ENCODE assay signal across 2 cellular contexts in the genomic region with DNA sequence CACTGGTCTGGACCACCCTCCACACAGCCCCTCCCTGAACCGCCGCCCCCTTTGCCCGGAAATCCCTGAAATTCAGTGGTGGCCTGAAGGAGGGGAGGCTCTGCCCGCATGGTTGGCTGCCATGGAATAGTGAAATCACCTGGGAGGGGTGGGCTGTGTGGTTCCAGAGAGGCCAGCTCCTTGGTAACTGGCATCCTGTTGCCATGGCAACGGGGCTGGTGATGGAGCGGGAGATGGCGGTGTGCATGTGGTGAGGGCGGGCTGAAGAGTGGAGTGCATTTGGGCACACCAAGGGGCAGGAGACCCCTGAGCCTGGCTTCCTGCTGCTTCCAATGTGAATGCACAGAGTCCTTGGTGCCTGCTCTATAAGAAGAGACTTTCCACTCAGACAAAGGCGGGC.
TF ChIP-seq lines count a peak whose summit lies in the region.

No MANE protein-coding gene starts in this region.

TF ChIP-seq in HepG2, 621 proteins besides CTCF, POLR2A, EP300 and RAD21:
- TF ChIP-seq KDM1A (CRISPR knock-in tag; IDR thresholded peaks at IDR 0.05) = no peak
- TF ChIP-seq ZNF34 (CRISPR knock-in tag; IDR thresholded peaks at IDR 0.05; ENCODE audit: borderline replicate concordance) = no peak
- no peak for TF ChIP-seq ZNF17 (CRISPR knock-in tag; IDR thresholded peaks at IDR 0.05)
- peak; percentile 71 for TF ChIP-seq RFX1 (IDR thresholded peaks at IDR 0.05)
- TF ChIP-seq, protein P1, sequence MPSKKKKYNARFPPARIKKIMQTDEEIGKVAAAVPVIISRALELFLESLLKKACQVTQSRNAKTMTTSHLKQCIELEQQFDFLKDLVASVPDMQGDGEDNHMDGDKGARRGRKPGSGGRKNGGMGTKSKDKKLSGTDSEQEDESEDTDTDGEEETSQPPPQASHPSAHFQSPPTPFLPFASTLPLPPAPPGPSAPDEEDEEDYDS (CRISPR knock-in tag; IDR thresholded peaks at IDR 0.05) = no peak
- no peak for TF ChIP-seq SCMH1 (CRISPR knock-in tag; IDR thresholded peaks at IDR 0.05; ENCODE audit: borderline replicate concordance)
- peak; percentile 53 for TF ChIP-seq RFX3 (CRISPR knock-in tag; IDR thresholded peaks at IDR 0.05)

TF ChIP-seq in HEK293, 187 proteins besides CTCF, POLR2A, EP300 and RAD21:
- TF ChIP-seq ZNF600 (tag by site-specific recombination; IDR thresholded peaks at IDR 0.05) (0 out of 2 replicates have a peak, but pooled peaks have one; percentile 19), ZNF426 (tag by site-specific recombination; IDR thresholded peaks at IDR 0.05) (no peak)
